Comparison of ENCODE assay signal across 8 cellular contexts in genomic region chr7:117673839-117674238, GRCh38.
DNase-seq lines count a peak whose midpoint lies in the region; ATAC-seq and TF ChIP-seq lines count a peak whose summit lies in the region.

No MANE protein-coding gene starts in this region.

- no peaks in the 10 kb centered on the region for H3K9me3 Mint-ChIP-seq in naive thymus-derived CD4-positive, alpha-beta T cell

- H3K36me3 ChIP-seq in DND-41 (ENCODE audit: insufficient read depth, low read length) (no peaks in the 10 kb centered on the region), Peyer's patch (no peaks in the 10 kb centered on the region), gastroesophageal sphincter (no peaks in the 10 kb centered on the region), transverse colon (no peaks in the 10 kb centered on the region)
- no peaks in the 10 kb centered on the region for H3K36me3 ChIP-seq in naive thymus-derived CD4-positive, alpha-beta T cell (ENCODE audit: control insufficient read depth in 2 of 3, insufficient read depth in 3 of 3, low read length in 3 of 3)

- intact Hi-C loops in transverse colon (cut with DNase I; ENCODE audit: low total_unique reads) = no loop called here
- intact Hi-C loops in naive thymus-derived CD4-positive, alpha-beta T cell (cut with micrococcal nuclease) = no loop called here

- no peaks in the 10 kb centered on the region for H3K4me1 Mint-ChIP-seq in naive thymus-derived CD4-positive, alpha-beta T cell

- H3K4me1 ChIP-seq in DND-41 (ENCODE audit: insufficient read depth, low read length) (peaks cover 27% of the 10 kb centered on the region), Peyer's patch (no peaks in the 10 kb centered on the region), gastroesophageal sphincter (peaks cover 0 to 4% (median 0%) of the 10 kb centered on the region in 3 donors), transverse colon (peaks cover 0 to 43% (median 18%) of the 10 kb centered on the region in 4 donors)
- H3K4me1 ChIP-seq in naive thymus-derived CD4-positive, alpha-beta T cell (ENCODE audit: control insufficient read depth in 2 of 2, insufficient read depth in 2 of 2, low read length in 2 of 2) = no peaks in the 10 kb centered on the region

- TF ChIP-seq POLR2A in Peyer's patch (IDR thresholded peaks at IDR 0.05) = no peak
- no peak for TF ChIP-seq POLR2A in gastroesophageal sphincter (IDR thresholded peaks at IDR 0.05)
- no peak for TF ChIP-seq POLR2A in transverse colon (IDR thresholded peaks at IDR 0.05)

- H3K27me3 ChIP-seq in DND-41 (ENCODE audit: insufficient read depth, low read length, poor library complexity) (no peaks in the 10 kb centered on the region), Peyer's patch (no peaks in the 10 kb centered on the region), gastroesophageal sphincter (no peaks in the 10 kb centered on the region), transverse colon (no peaks in the 10 kb centered on the region)
- H3K27me3 ChIP-seq in naive thymus-derived CD4-positive, alpha-beta T cell (ENCODE audit: control insufficient read depth in 2 of 2, insufficient read depth in 2 of 2, low read length in 2 of 2) = no peaks in the 10 kb centered on the region

- ATAC-seq in DND-41 (ENCODE audit: insufficient read depth, low read depth) (peak; percentile 81), HG02885 (IDR thresholded peaks at IDR 0.05; ENCODE audit: poor library complexity, unreplicated experiment) (peak; percentile 68), gastroesophageal sphincter (no peak)
- ATAC-seq in naive thymus-derived CD4-positive, alpha-beta T cell = no peak

- H4K20me1 ChIP-seq in DND-41 (ENCODE audit: insufficient read depth, low read length) = no peaks in the 10 kb centered on the region

- H2AFZ ChIP-seq in DND-41 (ENCODE audit: low read depth, low read length) = peak overlapping the region; percentile 46; the same call in 1 of the 2 replicates

- CTCF ChIA-PET in naive thymus-derived CD4-positive, alpha-beta T cell (lab: Charles Lee) = no interaction called here

- H3K27ac Mint-ChIP-seq in naive thymus-derived CD4-positive, alpha-beta T cell = no peak overlapping the region

- H3K36me3 Mint-ChIP-seq in naive thymus-derived CD4-positive, alpha-beta T cell = no peaks in the 10 kb centered on the region

- no peak overlapping the region for H3K4me2 ChIP-seq in DND-41 (ENCODE audit: insufficient read depth, low read length)

- TF ChIP-seq CTCF in DND-41 (IDR thresholded peaks at IDR 0.05; ENCODE audit: borderline replicate concordance, extremely low read depth, low read length, poor library complexity, severe bottlenecking) = peak; percentile 67
- TF ChIP-seq CTCF in Peyer's patch (IDR thresholded peaks at IDR 0.05) = peak in 3 of 6 experiments; percentile 67 to 80 (median 70)
- peak; percentile 22 to 38 (median 36) for TF ChIP-seq CTCF in gastroesophageal sphincter (IDR thresholded peaks at IDR 0.05)
- peak in 4 of 5 experiments; percentile 23 to 74 (median 57) for TF ChIP-seq CTCF in transverse colon (IDR thresholded peaks at IDR 0.05)

- H3K27me3 Mint-ChIP-seq in naive thymus-derived CD4-positive, alpha-beta T cell = no peaks in the 10 kb centered on the region

- H3K27ac ChIP-seq in DND-41 (ENCODE audit: low read length) (peak overlapping the region; percentile 57), Peyer's patch (peak overlapping the region in 3 of 4 donors; percentile 37 to 75 (median 41)), gastroesophageal sphincter (no peak overlapping the region), transverse colon (peak overlapping the region; percentile 73 to 83 (median 80))
- H3K27ac ChIP-seq in naive thymus-derived CD4-positive, alpha-beta T cell (ENCODE audit: low read depth, low read length) = no peak overlapping the region

- H3K79me2 ChIP-seq in DND-41 (ENCODE audit: insufficient read depth, low read length) = no peaks in the 10 kb centered on the region

- TF ChIP-seq EP300 in gastroesophageal sphincter (IDR thresholded peaks at IDR 0.05) (no peak), transverse colon (IDR thresholded peaks at IDR 0.05; ENCODE audit: low read depth) (no peak)

- H3K4me3 Mint-ChIP-seq in naive thymus-derived CD4-positive, alpha-beta T cell = no peak overlapping the region

- H3K4me3 ChIP-seq in DND-41 (ENCODE audit: low read depth in 1 of 2, low read length in 2 of 2) = no peak overlapping the region
- H3K4me3 ChIP-seq in Peyer's patch = peak overlapping the region in 1 of 4 donors; percentile 12
- no peak overlapping the region for H3K4me3 ChIP-seq in gastroesophageal sphincter
- H3K4me3 ChIP-seq in transverse colon = peak overlapping the region in 1 of 4 donors; percentile 23
- H3K4me3 ChIP-seq in naive thymus-derived CD4-positive, alpha-beta T cell (ENCODE audit: low read length) = no peak overlapping the region

- POLR2A ChIA-PET in naive thymus-derived CD4-positive, alpha-beta T cell (lab: Charles Lee) = no interaction called here

- H3K9ac ChIP-seq in DND-41 (ENCODE audit: low read depth, low read length) = no peak overlapping the region

- H3K9me3 ChIP-seq in DND-41 (ENCODE audit: insufficient read depth, low read length, severe bottlenecking) (peaks cover 2% of the 10 kb centered on the region), Peyer's patch (no peaks in the 10 kb centered on the region), gastroesophageal sphincter (no peaks in the 10 kb centered on the region), transverse colon (no peaks in the 10 kb centered on the region)
- H3K9me3 ChIP-seq in naive thymus-derived CD4-positive, alpha-beta T cell (ENCODE audit: control insufficient read depth in 2 of 3, low read length in 3 of 3) = no peaks in the 10 kb centered on the region

- DNase-seq in DND-41 (no peak), Peyer's patch (no peak), transverse colon (no peak), mesenteric fat pad (ENCODE audit: low spot score) (no peak), mucosa of gallbladder (ENCODE audit: low spot score) (no peak)
- no peak for DNase-seq in naive thymus-derived CD4-positive, alpha-beta T cell

- in situ Hi-C loops in transverse colon (cut with MboI; ENCODE audit: low pct_ligation_motif_present in 1 of 4, low pct_unique_long_range_greater_than_20kb in 1 of 4, low sequenced_read_pairs in 3 of 4) = no loop called here

Comparison
In these comparisons a context has a peak if more than half of its experiments do, and no peak if none do; other contexts are left out.
1. ATAC-seq: peak in DND-41 (single experiment) and HG02885 (single experiment); none in gastroesophageal sphincter (single experiment) and naive thymus-derived CD4-positive, alpha-beta T cell (single experiment).
2. H3K27ac ChIP-seq: peak in DND-41 (single experiment), Peyer's patch (3 of 4) and transverse colon (4 of 4); none in gastroesophageal sphincter (0 of 4) and naive thymus-derived CD4-positive, alpha-beta T cell (single experiment).